ENCODE assay signal across 15 cellular contexts in genomic region chr2:86608832-86609231, GRCh38.
"Had no signal": no experiment of that assay in that cellular context is flagged by ENCODE, and none has a peak within 500 bp of the region (broad histone marks: within the 10 kb centered on the region; RNA-seq: fewer than 3 reads in every experiment).

No MANE protein-coding gene starts in this region.

- H3K4me1 Mint-ChIP-seq: neural progenitor cell had no signal

- H3K4me3 Mint-ChIP-seq: activated B cell treated with CpG ODN at 0.5 μM for 24 hours; activated CD4-positive, alpha-beta T cell treated with anti-CD3 and anti-CD28 coated beads, Interleukin-2, amount 10 ng/mL, durations not matched to agents 7 days and 5 days; neural progenitor cell; T-helper 2 cell treated with Interferon-gamma antibody and Interleukin-4, amounts not matched to agents 5 μg/mL and 100 μg/mL, for 36 hours had no signal

- H3K27ac Mint-ChIP-seq: activated B cell treated with CpG ODN at 0.5 μM for 24 hours; activated CD4-positive, alpha-beta T cell treated with anti-CD3 and anti-CD28 coated beads, Interleukin-2, amount 10 ng/mL, durations not matched to agents 7 days and 5 days; neural progenitor cell; T-helper 2 cell treated with Interferon-gamma antibody and Interleukin-4, amounts not matched to agents 5 μg/mL and 100 μg/mL, for 36 hours had no signal

- ATAC-seq: left ventricle myocardium superior, pancreas had no signal

- H3K27me3 Mint-ChIP-seq: activated B cell treated with CpG ODN at 0.5 μM for 24 hours; activated CD4-positive, alpha-beta T cell treated with anti-CD3 and anti-CD28 coated beads, Interleukin-2, amount 10 ng/mL, durations not matched to agents 7 days and 5 days had no signal

- DNase-seq: activated B cell treated with CpG ODN at 0.5 μM for 24 hours; activated CD4-positive, alpha-beta T cell treated with anti-CD3 and anti-CD28 coated beads, Interleukin-2, amount 10 ng/mL, durations not matched to agents 7 days and 5 days; activated naive CD4-positive, alpha-beta T cell treated with anti-CD3 and anti-CD28 coated beads, Interleukin-2, amount 50 U/mL, for 16 hours; amygdala; dermis blood vessel endothelial cell; effector memory CD4-positive, alpha-beta T cell; left ventricle myocardium superior; pancreas; sigmoid colon; stimulated activated CD4-positive, alpha-beta T cell treated with anti-CD3 and anti-CD28 coated beads, Interleukin-4, amount 100 ng/mL, for 24 hours; stimulated activated naive CD4-positive, alpha-beta T cell; SW 1271; transverse colon had no signal

- H3K9me3 Mint-ChIP-seq: activated B cell treated with CpG ODN at 0.5 μM for 24 hours; activated CD4-positive, alpha-beta T cell treated with anti-CD3 and anti-CD28 coated beads, Interleukin-2, amount 10 ng/mL, durations not matched to agents 7 days and 5 days; neural progenitor cell; T-helper 2 cell treated with Interferon-gamma antibody and Interleukin-4, amounts not matched to agents 5 μg/mL and 100 μg/mL, for 36 hours had no signal
